1 cellular context compared by ENCODE assay signal in the genomic region with DNA sequence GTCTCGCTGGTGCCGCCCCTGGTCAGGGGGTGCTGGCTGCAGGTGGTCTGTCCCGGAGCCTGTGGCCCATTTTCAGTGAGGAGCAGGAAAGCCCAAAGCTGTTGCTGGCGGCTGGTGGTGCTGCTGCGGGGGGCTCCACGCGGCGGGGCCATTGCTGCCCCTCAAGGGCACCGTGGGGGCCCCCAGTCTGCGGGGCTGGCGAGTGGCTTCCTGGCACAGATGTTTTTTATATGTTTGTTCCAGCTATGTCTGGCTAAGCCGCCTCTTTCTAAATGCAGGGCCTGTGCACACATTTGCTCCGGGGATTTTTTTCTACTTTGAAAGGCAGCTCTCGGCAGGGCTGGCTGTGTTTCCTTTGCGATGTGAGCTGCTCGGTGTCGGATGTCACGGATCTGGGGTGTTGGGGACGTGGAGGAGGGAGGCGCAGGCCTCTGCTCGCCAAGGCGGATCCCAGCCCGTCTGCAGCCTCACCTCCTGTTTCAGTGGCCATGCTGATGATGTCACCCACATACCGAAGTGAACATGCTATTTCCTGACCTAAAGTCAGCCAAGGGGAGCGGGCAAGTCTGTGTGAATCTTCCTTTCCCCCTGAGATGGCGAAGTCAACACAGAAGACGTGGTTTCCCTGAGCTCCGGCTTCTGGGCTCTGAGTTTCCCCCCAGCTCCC.
TF ChIP-seq lines count a peak whose summit lies in the region.

No MANE protein-coding gene starts in this region.

TF ChIP-seq in SK-N-SH, 30 proteins besides CTCF, POLR2A, EP300 and RAD21 (continued from another document):
- TF ChIP-seq, protein P1, sequence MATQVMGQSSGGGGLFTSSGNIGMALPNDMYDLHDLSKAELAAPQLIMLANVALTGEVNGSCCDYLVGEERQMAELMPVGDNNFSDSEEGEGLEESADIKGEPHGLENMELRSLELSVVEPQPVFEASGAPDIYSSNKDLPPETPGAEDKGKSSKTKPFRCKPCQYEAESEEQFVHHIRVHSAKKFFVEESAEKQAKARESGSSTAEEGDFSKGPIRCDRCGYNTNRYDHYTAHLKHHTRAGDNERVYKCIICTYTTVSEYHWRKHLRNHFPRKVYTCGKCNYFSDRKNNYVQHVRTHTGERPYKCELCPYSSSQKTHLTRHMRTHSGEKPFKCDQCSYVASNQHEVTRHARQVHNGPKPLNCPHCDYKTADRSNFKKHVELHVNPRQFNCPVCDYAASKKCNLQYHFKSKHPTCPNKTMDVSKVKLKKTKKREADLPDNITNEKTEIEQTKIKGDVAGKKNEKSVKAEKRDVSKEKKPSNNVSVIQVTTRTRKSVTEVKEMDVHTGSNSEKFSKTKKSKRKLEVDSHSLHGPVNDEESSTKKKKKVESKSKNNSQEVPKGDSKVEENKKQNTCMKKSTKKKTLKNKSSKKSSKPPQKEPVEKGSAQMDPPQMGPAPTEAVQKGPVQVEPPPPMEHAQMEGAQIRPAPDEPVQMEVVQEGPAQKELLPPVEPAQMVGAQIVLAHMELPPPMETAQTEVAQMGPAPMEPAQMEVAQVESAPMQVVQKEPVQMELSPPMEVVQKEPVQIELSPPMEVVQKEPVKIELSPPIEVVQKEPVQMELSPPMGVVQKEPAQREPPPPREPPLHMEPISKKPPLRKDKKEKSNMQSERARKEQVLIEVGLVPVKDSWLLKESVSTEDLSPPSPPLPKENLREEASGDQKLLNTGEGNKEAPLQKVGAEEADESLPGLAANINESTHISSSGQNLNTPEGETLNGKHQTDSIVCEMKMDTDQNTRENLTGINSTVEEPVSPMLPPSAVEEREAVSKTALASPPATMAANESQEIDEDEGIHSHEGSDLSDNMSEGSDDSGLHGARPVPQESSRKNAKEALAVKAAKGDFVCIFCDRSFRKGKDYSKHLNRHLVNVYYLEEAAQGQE (IDR thresholded peaks at IDR 0.05; ENCODE audit: low read depth, low read length): no peak
- no peak for TF ChIP-seq SIN3A (IDR thresholded peaks at IDR 0.05; ENCODE audit: borderline replicate concordance, low read depth, low read length)
